In genomic region chr1:243462929-243463697, GRCh38 we compare ENCODE assay signal across 32 cellular contexts.
"Had no signal": no experiment of that assay in that cellular context is flagged by ENCODE, and none has a peak within 500 bp of the region (broad histone marks: within the 10 kb centered on the region; RNA-seq: fewer than 3 reads in every experiment).

No MANE protein-coding gene starts in this region.

- H3K9me3 ChIP-seq: ascending aorta, breast epithelium, esophagus muscularis mucosa, gastroesophageal sphincter had no signal

- H3K4me3 ChIP-seq: ascending aorta, breast epithelium, cardiac muscle cell, coronary artery, esophagus muscularis mucosa, gastroesophageal sphincter had no signal

- H3K27me3 Mint-ChIP-seq: activated B cell treated with CpG ODN at 0.5 μM for 24 hours; activated CD8-positive, alpha-beta T cell treated with anti-CD3 and anti-CD28 coated beads for 36 hours; activated naive CD8-positive, alpha-beta T cell; activated T-helper 17 cell treated with anti-CD3 and anti-CD28 coated beads, Interleukin-2, amount 50 U/mL, for 72 hours; central memory CD8-positive, alpha-beta T cell; dendritic cell treated with granulocyte-macrophage colony-stimulating factor and Interleukin-4, amounts not matched to agents 40 ng/mL and 50 ng/mL, for 4 days; effector memory CD8-positive, alpha-beta T cell; T-helper 17 cell had no signal

- H3K36me3 Mint-ChIP-seq: brain had no signal

- H3K27me3 ChIP-seq: ascending aorta, breast epithelium, cardiac muscle cell, esophagus muscularis mucosa, gastroesophageal sphincter had no signal

- H3K27ac ChIP-seq: ascending aorta, breast epithelium, cardiac muscle cell, coronary artery, esophagus muscularis mucosa, gastroesophageal sphincter, WERI-Rb-1 had no signal

- H3K4me1 Mint-ChIP-seq: activated T-helper 17 cell treated with anti-CD3 and anti-CD28 coated beads, Interleukin-2, amount 50 U/mL, for 72 hours; central memory CD8-positive, alpha-beta T cell had no signal

- ATAC-seq: activated CD4-positive, CD25-positive, alpha-beta regulatory T cell treated with anti-CD3 and anti-CD28 coated beads, Interleukin-2, amount 50 U/mL, for 24 hours; activated CD8-positive, alpha-beta T cell treated with anti-CD3 and anti-CD28 coated beads for 36 hours; activated T-cell treated with anti-CD3 and anti-CD28 coated beads, Interleukin-2, amount 50 U/mL, for 4 hours; activated T-helper 17 cell treated with anti-CD3 and anti-CD28 coated beads, Interleukin-2, amount 50 U/mL, for 72 hours; effector memory CD8-positive, alpha-beta T cell; gastroesophageal sphincter; T-helper 17 cell had no signal

- H3K9me3 Mint-ChIP-seq: activated B cell treated with CpG ODN at 0.5 μM for 24 hours; activated CD8-positive, alpha-beta T cell treated with anti-CD3 and anti-CD28 coated beads for 36 hours; activated T-cell treated with anti-CD3 and anti-CD28 coated beads, Interleukin-2, amount 50 U/mL, for 4 hours; activated T-helper 17 cell treated with anti-CD3 and anti-CD28 coated beads, Interleukin-2, amount 50 U/mL, for 72 hours; brain; central memory CD8-positive, alpha-beta T cell; dendritic cell treated with granulocyte-macrophage colony-stimulating factor and Interleukin-4, amounts not matched to agents 40 ng/mL and 50 ng/mL, for 4 days; effector memory CD8-positive, alpha-beta T cell; T-helper 2 cell treated with Interferon-gamma antibody and Interleukin-4, amounts not matched to agents 5 μg/mL and 100 μg/mL, for 36 hours had no signal

- H3K27ac Mint-ChIP-seq: activated B cell treated with CpG ODN at 0.5 μM for 24 hours; activated CD8-positive, alpha-beta T cell treated with anti-CD3 and anti-CD28 coated beads for 36 hours; activated naive CD8-positive, alpha-beta T cell; activated T-helper 17 cell treated with anti-CD3 and anti-CD28 coated beads, Interleukin-2, amount 50 U/mL, for 72 hours; dendritic cell treated with granulocyte-macrophage colony-stimulating factor and Interleukin-4, amounts not matched to agents 40 ng/mL and 50 ng/mL, for 4 days; effector memory CD8-positive, alpha-beta T cell; T-helper 17 cell; T-helper 2 cell treated with Interferon-gamma antibody and Interleukin-4, amounts not matched to agents 5 μg/mL and 100 μg/mL, for 36 hours had no signal

- DNase-seq: activated B cell treated with CpG ODN at 0.5 μM for 24 hours; activated CD4-positive, alpha-beta T cell treated with anti-CD3 and anti-CD28 coated beads for 48 hours; activated CD4-positive, alpha-beta T cell treated with anti-CD3 and anti-CD28 coated beads, Interleukin-2, amount 50 U/mL, for 1 hour; activated CD4-positive, alpha-beta T cell treated with anti-CD3 and anti-CD28 coated beads, Interleukin-2, amount 50 U/mL, for 48 hours; activated CD8-positive, alpha-beta memory T cell treated with anti-CD3 and anti-CD28 coated beads for 24 hours; activated CD8-positive, alpha-beta T cell treated with anti-CD3 and anti-CD28 coated beads for 36 hours; activated effector memory CD4-positive, alpha-beta T cell treated with Interleukin-2 at 50 U/mL for 16 hours; activated gamma-delta T cell treated with Interleukin-2 at 50 U/mL for 16 hours; activated naive CD4-positive, alpha-beta T cell treated with anti-CD3 and anti-CD28 coated beads, Interleukin-2, amount 50 U/mL, for 16 hours; activated naive CD4-positive, alpha-beta T cell treated with Interleukin-2 at 50 U/mL for 16 hours; activated T-cell treated with anti-CD3 and anti-CD28 coated beads, Interleukin-2, amount 50 U/mL, for 4 hours; effector CD4-positive, alpha-beta T cell; effector memory CD8-positive, alpha-beta T cell; erythroblast; foreskin melanocyte; T-helper 1 cell; T-helper 17 cell; T1000; WERI-Rb-1 had no signal

- H3K4me3 Mint-ChIP-seq: activated B cell treated with CpG ODN at 0.5 μM for 24 hours; activated CD8-positive, alpha-beta T cell treated with anti-CD3 and anti-CD28 coated beads for 36 hours; activated naive CD8-positive, alpha-beta T cell; activated T-cell treated with anti-CD3 and anti-CD28 coated beads, Interleukin-2, amount 50 U/mL, for 4 hours; activated T-helper 17 cell treated with anti-CD3 and anti-CD28 coated beads, Interleukin-2, amount 50 U/mL, for 72 hours; brain; central memory CD8-positive, alpha-beta T cell; dendritic cell treated with granulocyte-macrophage colony-stimulating factor and Interleukin-4, amounts not matched to agents 40 ng/mL and 50 ng/mL, for 4 days; effector memory CD8-positive, alpha-beta T cell; T-helper 17 cell; T-helper 2 cell treated with Interferon-gamma antibody and Interleukin-4, amounts not matched to agents 5 μg/mL and 100 μg/mL, for 36 hours had no signal

- H3K36me3 ChIP-seq: breast epithelium, cardiac muscle cell, WERI-Rb-1 had no signal

- H3K4me1 ChIP-seq: ascending aorta, breast epithelium had no signal
